Comparison of ENCODE assay signal across 1 cellular context in genomic region chr21:41953249-41953830, GRCh38.
TF ChIP-seq lines count a peak whose summit lies in the region.

No MANE protein-coding gene starts in this region.

TF ChIP-seq in HepG2, 621 proteins besides CTCF, POLR2A, EP300 and RAD21 (continued from another document and continues in another):
- TF ChIP-seq FOXP4 (CRISPR knock-in tag; IDR thresholded peaks at IDR 0.05) (no peak), NFAT5 (CRISPR knock-in tag; IDR thresholded peaks at IDR 0.05) (peak; percentile 25; the same call in 1 of the 2 replicates), IRF2 (CRISPR knock-in tag; IDR thresholded peaks at IDR 0.05) (no peak), RBM22 (optimal IDR thresholded peaks at IDR 0.05; ENCODE audit: low read length) (no peak), PAX8 (CRISPR knock-in tag; IDR thresholded peaks at IDR 0.05; ENCODE audit: borderline replicate concordance) (no peak), NFIC (IDR thresholded peaks at IDR 0.05; ENCODE audit: low read length) (no peak), ISL2 (CRISPR knock-in tag; IDR thresholded peaks at IDR 0.05) (no peak), BHLHE40 (IDR thresholded peaks at IDR 0.05; ENCODE audit: low read length) (no peak), POGZ (CRISPR knock-in tag; IDR thresholded peaks at IDR 0.05) (no peak), BORCS8-MEF2B (CRISPR knock-in tag; IDR thresholded peaks at IDR 0.05) (0 out of 2 replicates have a peak, but pooled peaks have one; percentile 62), PAWR (CRISPR knock-in tag; IDR thresholded peaks at IDR 0.05; ENCODE audit: borderline replicate concordance) (no peak), RFXAP (CRISPR knock-in tag; IDR thresholded peaks at IDR 0.05; ENCODE audit: borderline replicate concordance) (no peak), ZNF737 (CRISPR knock-in tag; IDR thresholded peaks at IDR 0.05; ENCODE audit: borderline replicate concordance) (no peak), SP1 (IDR thresholded peaks at IDR 0.05) (no peak), SP1 (CRISPR knock-in tag; IDR thresholded peaks at IDR 0.05) (peak; percentile 27; the same call in 1 of the 2 replicates), SMAD9 (CRISPR knock-in tag; IDR thresholded peaks at IDR 0.05) (no peak), MAFG (CRISPR knock-in tag; IDR thresholded peaks at IDR 0.05) (no peak), CCAR2 (optimal IDR thresholded peaks at IDR 0.05; ENCODE audit: low read depth, low read length) (no peak), CAMTA2 (CRISPR knock-in tag; IDR thresholded peaks at IDR 0.05; ENCODE audit: borderline replicate concordance) (0 out of 2 replicates have a peak, but pooled peaks have one; percentile 46), NR1H2 (CRISPR knock-in tag; IDR thresholded peaks at IDR 0.05; ENCODE audit: borderline replicate concordance, low read depth) (0 out of 2 replicates have a peak, but pooled peaks have one; percentile 35), MAFK (conservative IDR thresholded peaks at IDR 0.05 in 1 of 2, IDR thresholded peaks at IDR 0.05 in 1 of 2; ENCODE audit: low read length in 2 of 2) (no peak), GABPB1 (CRISPR knock-in tag; IDR thresholded peaks at IDR 0.05) (peak; percentile 54; the same call in 1 of the 2 replicates), ZNF251 (CRISPR knock-in tag; IDR thresholded peaks at IDR 0.05) (no peak), ZNF777 (CRISPR knock-in tag; IDR thresholded peaks at IDR 0.05) (peak; percentile 51), ZBTB3 (CRISPR knock-in tag; IDR thresholded peaks at IDR 0.05; ENCODE audit: borderline replicate concordance, low read depth) (no peak), CREB1 (IDR thresholded peaks at IDR 0.05) (no peak), CREB1 (CRISPR knock-in tag; IDR thresholded peaks at IDR 0.05) (no peak), TCF7 (IDR thresholded peaks at IDR 0.05; ENCODE audit: low read depth) (no peak), ZBTB40 (IDR thresholded peaks at IDR 0.05) (no peak), ZBTB40 (CRISPR knock-in tag; IDR thresholded peaks at IDR 0.05) (peak; percentile 40; the same call in 1 of the 2 replicates), NR0B2 (CRISPR knock-in tag; IDR thresholded peaks at IDR 0.05) (peak; percentile 23), ZNF776 (CRISPR knock-in tag; IDR thresholded peaks at IDR 0.05) (no peak; the same call in 1 of the 2 replicates), ZNF318 (CRISPR knock-in tag; IDR thresholded peaks at IDR 0.05) (no peak), MTF2 (CRISPR knock-in tag; IDR thresholded peaks at IDR 0.05; ENCODE audit: borderline replicate concordance) (no peak), TBX2 (CRISPR knock-in tag; IDR thresholded peaks at IDR 0.05; ENCODE audit: borderline replicate concordance) (0 out of 2 replicates have a peak, but pooled peaks have one; percentile 20), ISX (CRISPR knock-in tag; conservative IDR thresholded peaks at IDR 0.05) (no peak)
